Comparison of ENCODE assay signal across 21 cellular contexts in genomic region chrX:9878141-9878875, GRCh38.
DNase-seq lines count a peak whose midpoint lies in the region; FAIRE-seq and TF ChIP-seq lines count a peak whose summit lies in the region.
"Had no signal": no experiment of that assay in that cellular context is flagged by ENCODE, and none has a peak within 500 bp of the region (broad histone marks: within the 10 kb centered on the region; RNA-seq: fewer than 3 reads in every experiment).

No MANE protein-coding gene starts in this region.

- H3K4me1 ChIP-seq in vagina, result no peaks in the 10 kb centered on the region
- H3K4me1 ChIP-seq: Caco-2 had no signal

- H3K4me3 ChIP-seq in vagina, result no peak overlapping the region

- no peaks in the 10 kb centered on the region for H3K9me3 ChIP-seq in vagina
- H3K9me3 ChIP-seq: Caco-2, neutrophil had no signal

- no peak overlapping the region for H3K27ac ChIP-seq in vagina
- H3K27ac ChIP-seq: neutrophil had no signal

- TF ChIP-seq CTCF in vagina (IDR thresholded peaks at IDR 0.05), result no peak

- intact Hi-C loops in vagina (cut with DNase I), result no loop called here

- no peak for FAIRE-seq in frontal cortex (lab: Jason Lieb, UNC)
- FAIRE-seq: endometrium, GM12892 had no signal

- no peak for TF ChIP-seq POLR2A in vagina (IDR thresholded peaks at IDR 0.05)

- no peaks in the 10 kb centered on the region for H3K36me3 ChIP-seq in vagina
- H3K36me3 ChIP-seq: neutrophil had no signal

- DNase-seq in EH (ENCODE audit: low read depth), result peak; percentile 13
- peak; percentile 83 for DNase-seq in NCI-H1092 treated with DMSO at 0.1 percent for 48 hours (lab: John Stamatoyannopoulos, UW)
- DNase-seq in NCI-H82 (lab: John Stamatoyannopoulos, UW), result peak; percentile 94
- DNase-seq in left kidney (ENCODE audit: low read depth, low spot score), result peak; percentile 51
- DNase-seq in activated CD4-positive, CD25-positive, alpha-beta regulatory T cell (lab: John Stamatoyannopoulos, UW), result no peak
- no peak for DNase-seq in vagina (ENCODE audit: extremely low spot score in 2 of 2)
- no peak for DNase-seq in frontal cortex (ENCODE audit: low spot score in 2 of 2)
- DNase-seq in NCI-H128 (lab: John Stamatoyannopoulos, UW; ENCODE audit: unreplicated experiment), result no peak
- DNase-seq: activated CD4-positive, alpha-beta T cell treated with anti-CD3 and anti-CD28 coated beads, Interleukin-2, amount 10 ng/mL, durations not matched to agents 7 days and 5 days; activated CD8-positive, alpha-beta memory T cell treated with anti-CD3 and anti-CD28 coated beads, Interleukin-2, amount 50 U/mL, for 4 hours; activated gamma-delta T cell; amygdala; Caco-2; cerebellar nuclear complex; kidney glomerular epithelial cell; midbrain; NCI-H2029 treated with DMSO at 0.1 percent for 48 hours; NK-92 treated with Interleukin-12 subunit alpha and Interleukin-12 subunit beta, amount 100 ng/mL, for 24 hours had no signal

- no peaks in the 10 kb centered on the region for H3K27me3 ChIP-seq in vagina
- H3K27me3 ChIP-seq: neutrophil had no signal

Comparison
In these comparisons a context has a peak if more than half of its experiments do, and no peak if none do; other contexts are left out.
1. DNase-seq: peak in EH (single experiment), NCI-H1092 treated with DMSO at 0.1 percent for 48 hours (single experiment), NCI-H82 (single experiment) and left kidney (single experiment); none in activated CD4-positive, CD25-positive, alpha-beta regulatory T cell (0 of 4), vagina (0 of 2), frontal cortex (0 of 2) and NCI-H128 (single experiment).